9 cellular contexts compared by ENCODE assay signal in the genomic region with DNA sequence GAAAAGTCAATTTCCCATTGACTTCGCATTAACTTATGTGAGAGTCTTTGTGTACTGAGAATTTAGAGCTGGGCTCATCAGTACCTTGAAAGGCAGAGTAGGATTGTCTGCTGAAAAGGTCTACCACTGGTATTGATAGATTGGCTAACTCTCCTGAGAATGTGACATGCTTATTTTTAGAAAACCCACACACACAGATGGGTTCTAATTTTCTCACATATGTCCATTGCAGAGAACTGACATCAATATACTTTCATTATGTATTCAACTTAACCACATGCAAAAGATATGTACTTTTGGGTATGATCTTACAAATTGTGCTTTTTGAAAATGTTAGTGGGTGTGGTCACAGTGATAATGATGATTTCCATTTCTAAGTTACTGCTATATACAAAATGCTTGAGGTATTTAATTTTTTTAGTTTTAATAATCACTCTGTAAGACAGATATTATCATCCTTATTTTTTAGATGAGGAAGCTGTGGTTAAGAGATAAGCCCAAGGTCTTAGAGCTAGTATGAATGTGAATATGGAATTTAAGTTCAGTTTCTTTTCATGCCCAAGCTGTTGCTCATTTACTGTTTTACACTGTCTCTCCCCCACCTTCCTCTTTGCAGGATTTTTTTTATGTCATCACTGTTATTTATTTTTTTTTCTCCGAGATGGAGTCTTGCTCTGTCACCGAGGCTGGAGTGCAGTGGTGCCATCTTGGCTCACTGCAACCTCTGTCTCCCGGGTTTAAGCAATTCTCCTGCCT. TPM values are rescaled to one million over a fixed set of nuclear protein-coding genes. Genes with fewer than 3 reads are reported as not detected.
DNase-seq lines count a peak whose midpoint lies in the region; ATAC-seq, FAIRE-seq and TF ChIP-seq lines count a peak whose summit lies in the region.
"Had no signal": no experiment of that assay in that cellular context is flagged by ENCODE, and none has a peak within 500 bp of the region (broad histone marks: within the 10 kb centered on the region; RNA-seq: fewer than 3 reads in every experiment).

No MANE protein-coding gene starts in this region.

- no peak overlapping the region for H3K9ac ChIP-seq in MM.1S (ENCODE audit: low read length)

- no peaks in the 10 kb centered on the region for H4K20me1 ChIP-seq in MM.1S (ENCODE audit: insufficient read depth, low read length)

- H3K27ac ChIP-seq in MM.1S (ENCODE audit: low read length) (peak overlapping the region; percentile 20; the same call in 1 of the 2 replicates), small intestine (ENCODE audit: low read depth in 1 of 2, low read length in 1 of 2) (no peak overlapping the region)
- H3K27ac ChIP-seq: body of pancreas had no signal

- H2AFZ ChIP-seq in MM.1S (ENCODE audit: low read length), result no peak overlapping the region

- H3K9me3 Mint-ChIP-seq in activated CD4-positive, alpha-beta T cell treated with anti-CD3 and anti-CD28 coated beads, Interleukin-2, amount 10 ng/mL, durations not matched to agents 24 days and 14 days, result no peaks in the 10 kb centered on the region

- WGBS in small intestine, 3 donors, result 86 to 90% (median 88%) methylated on average over 4 of the region's 4 CpGs

- H3K4me2 ChIP-seq in MM.1S (ENCODE audit: low read depth, low read length), result peak overlapping the region; percentile 44

- peak overlapping the region; percentile 29 for H3K27ac Mint-ChIP-seq in activated CD4-positive, alpha-beta T cell treated with anti-CD3 and anti-CD28 coated beads, Interleukin-2, amount 10 ng/mL, durations not matched to agents 24 days and 14 days

- H3K27me3 ChIP-seq in MM.1S (replicated peaks; ENCODE audit: insufficient read depth, low read length) (no peaks in the 10 kb centered on the region), small intestine (ENCODE audit: control insufficient read depth in 2 of 2, insufficient read depth in 2 of 2, low read length in 2 of 2) (no peaks in the 10 kb centered on the region)
- H3K27me3 ChIP-seq: body of pancreas had no signal

- no peaks in the 10 kb centered on the region for H3K27me3 Mint-ChIP-seq in activated CD4-positive, alpha-beta T cell treated with anti-CD3 and anti-CD28 coated beads, Interleukin-2, amount 10 ng/mL, durations not matched to agents 24 days and 14 days

- H3K9me2 ChIP-seq in MM.1S (replicated peaks; ENCODE audit: insufficient read depth, low read length), result no peaks in the 10 kb centered on the region

- FAIRE-seq in small intestine (lab: Jason Lieb, UNC), result peak; percentile 41

- no peak overlapping the region for H3K4me3 Mint-ChIP-seq in activated CD4-positive, alpha-beta T cell treated with anti-CD3 and anti-CD28 coated beads, Interleukin-2, amount 10 ng/mL, durations not matched to agents 24 days and 14 days

- H3F3A ChIP-seq in MM.1S (ENCODE audit: insufficient read depth, low read length), result no peaks in the 10 kb centered on the region

- ATAC-seq in HG02798 (IDR thresholded peaks at IDR 0.05; ENCODE audit: poor library complexity, unreplicated experiment) (peak; percentile 94), left ventricle myocardium superior (no peak)
- ATAC-seq: body of pancreas had no signal

- H3K4me3 ChIP-seq in MM.1S (ENCODE audit: low read length) (no peak overlapping the region), small intestine (ENCODE audit: low read depth in 1 of 2, low read length in 2 of 2) (no peak overlapping the region)
- H3K4me3 ChIP-seq: body of pancreas had no signal

- peaks cover 13% of the 10 kb centered on the region for H3K4me1 Mint-ChIP-seq in activated CD4-positive, alpha-beta T cell treated with anti-CD3 and anti-CD28 coated beads, Interleukin-2, amount 10 ng/mL, durations not matched to agents 24 days and 14 days

- DNase-seq in activated CD4-positive, alpha-beta T cell treated with anti-CD3 and anti-CD28 coated beads, Interleukin-2, amount 10 ng/mL, durations not matched to agents 24 days and 14 days, result no peak
- no peak for DNase-seq in activated CD4-positive, alpha-beta T cell treated with anti-CD3 and anti-CD28 coated beads for 4 hours
- peak; percentile 34 for DNase-seq in MM.1S
- DNase-seq in small intestine, result no peak
- DNase-seq in NCI-H510A (lab: John Stamatoyannopoulos, UW), result no peak
- no peak for DNase-seq in left ventricle myocardium superior
- no peak for DNase-seq in NK-92 treated with Interleukin-12 subunit alpha and Interleukin-12 subunit beta, amount 100 ng/mL, for 24 hours (lab: John Stamatoyannopoulos, UW)
- DNase-seq: body of pancreas had no signal

- peaks cover 13% of the 10 kb centered on the region for H3K36me3 Mint-ChIP-seq in activated CD4-positive, alpha-beta T cell treated with anti-CD3 and anti-CD28 coated beads, Interleukin-2, amount 10 ng/mL, durations not matched to agents 24 days and 14 days (ENCODE audit: low read depth)

- H3K36me3 ChIP-seq in MM.1S (replicated peaks; ENCODE audit: insufficient read depth, low read length) (no peaks in the 10 kb centered on the region), small intestine (ENCODE audit: control insufficient read depth in 2 of 2, insufficient read depth in 2 of 2, low read length in 2 of 2) (no peaks in the 10 kb centered on the region)

- H3K9me3 ChIP-seq in MM.1S (replicated peaks; ENCODE audit: insufficient read depth, low read length) (no peaks in the 10 kb centered on the region), small intestine (ENCODE audit: control insufficient read depth, low read depth) (no peaks in the 10 kb centered on the region)
- H3K9me3 ChIP-seq: body of pancreas had no signal

- no peaks in the 10 kb centered on the region for H3K79me2 ChIP-seq in MM.1S (ENCODE audit: low read length)

- TF ChIP-seq CTCF in MM.1S (IDR thresholded peaks at IDR 0.05; ENCODE audit: low read length), result no peak

- H3K4me1 ChIP-seq in MM.1S (ENCODE audit: low read length) (peaks cover 13% of the 10 kb centered on the region), small intestine (ENCODE audit: control insufficient read depth in 2 of 2, insufficient read depth in 1 of 2, low read depth in 1 of 2, low read length in 1 of 2) (peaks cover 0 to 5% of the 10 kb centered on the region in 2 donors)
- H3K4me1 ChIP-seq: body of pancreas had no signal

- intact Hi-C loops in activated CD4-positive, alpha-beta T cell treated with anti-CD3 and anti-CD28 coated beads, Interleukin-2, amount 10 ng/mL, durations not matched to agents 24 days and 14 days (cut with micrococcal nuclease), result no loop called here
- intact Hi-C loops in left ventricle myocardium superior (cut with micrococcal nuclease), result no loop called here

RNA-seq across cellular contexts. Expression of gene MAP2K5, which starts 22.3 kb away (rescaled TPM):
- 21.0 and 25.1 TPM in 2 replicates for total RNA-seq in activated CD4-positive, alpha-beta T cell treated with anti-CD3 and anti-CD28 coated beads, Interleukin-2, amount 10 ng/mL, durations not matched to agents 24 days and 14 days
- polyA plus RNA-seq in small intestine, result 10 to 100 TPM; 10.5 to 12.2 (median 11.4) TPM
- 22.0 TPM for total RNA-seq in left ventricle myocardium superior

RNA-seq across cellular contexts. Expression of gene C15orf61, which starts 43.8 kb away (rescaled TPM):
- 4.7 and 7.3 TPM in 2 replicates for total RNA-seq in activated CD4-positive, alpha-beta T cell treated with anti-CD3 and anti-CD28 coated beads, Interleukin-2, amount 10 ng/mL, durations not matched to agents 24 days and 14 days
- polyA plus RNA-seq in small intestine, result 1 to 10 TPM; 2.2 to 3.2 (median 2.4) TPM
- 13.6 TPM for total RNA-seq in left ventricle myocardium superior
